Comparison of ENCODE assay signal across 8 cellular contexts in the genomic region with DNA sequence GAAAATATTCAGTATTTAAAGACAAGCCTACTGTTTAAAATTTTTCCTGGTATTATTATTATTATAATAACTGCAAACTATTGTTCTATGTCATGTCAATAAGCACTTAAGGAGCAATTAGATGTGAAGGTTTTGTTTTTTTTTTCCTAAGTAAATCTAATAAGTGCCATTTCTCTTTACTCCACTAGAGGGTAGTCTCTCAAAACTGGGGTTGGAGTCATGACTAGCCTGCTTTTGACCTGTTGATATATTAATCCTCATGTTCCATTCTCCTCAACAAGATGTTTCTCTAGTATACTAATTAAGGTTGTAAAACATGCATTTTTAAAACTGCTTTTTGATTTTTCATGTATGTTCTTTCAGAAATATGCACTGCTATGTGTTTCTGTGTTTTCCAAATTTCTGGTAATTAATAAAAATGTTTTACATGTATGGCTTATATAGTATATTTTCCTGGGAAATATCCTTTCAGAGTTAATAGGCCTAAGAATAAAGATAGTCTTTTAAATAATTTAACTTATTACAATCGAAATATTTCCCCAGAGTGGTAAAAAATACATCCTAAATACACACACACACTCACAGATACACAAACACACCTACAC. TPM values are rescaled to one million over a fixed set of nuclear protein-coding genes. Genes with fewer than 3 reads are reported as not detected.
DNase-seq lines count a peak whose midpoint lies in the region; ATAC-seq lines count a peak whose summit lies in the region.

No MANE protein-coding gene starts in this region.

- ATAC-seq in HG02610 (IDR thresholded peaks at IDR 0.05; ENCODE audit: unreplicated experiment): peak; percentile 25
- peak; percentile 61 to 71 for ATAC-seq in left cardiac atrium

- peaks cover 37% of the 10 kb centered on the region for H3K36me3 Mint-ChIP-seq in activated CD4-positive, alpha-beta T cell treated with anti-CD3 and anti-CD28 coated beads, Interleukin-2, amount 10 ng/mL, durations not matched to agents 24 days and 14 days (ENCODE audit: low read depth)
- peaks cover 40% of the 10 kb centered on the region for H3K36me3 Mint-ChIP-seq in activated T-helper 1 cell treated with anti-CD3 and anti-CD28 coated beads, Interleukin-12 subunit alpha, Interleukin-12 subunit beta, Interleukin-2, Interleukin-4 antibody, amounts not matched to agents 30 ng/mL and 10 ng/mL and 1 ng/mL, durations not matched to agents 14 hours and 24 hours and 36 hours (ENCODE audit: low read depth)

- DNase-seq in activated CD4-positive, alpha-beta T cell treated with anti-CD3 and anti-CD28 coated beads, Interleukin-2, amount 10 ng/mL, durations not matched to agents 24 days and 14 days: no peak
- no peak for DNase-seq in activated CD4-positive, alpha-beta T cell treated with anti-CD3 and anti-CD28 coated beads, Interleukin-2, amount 50 U/mL, for 4 hours
- DNase-seq in NCI-H2107 treated with DMSO at 0.1 percent for 48 hours (lab: John Stamatoyannopoulos, UW; ENCODE audit: unreplicated experiment) (peak; percentile 85), left cardiac atrium (no peak), superior temporal gyrus (ENCODE audit: extremely low spot score) (peak; percentile 82)
- no peak for DNase-seq in activated T-helper 1 cell treated with anti-CD3 and anti-CD28 coated beads, Interleukin-12 subunit alpha, Interleukin-12 subunit beta, Interleukin-2, Interleukin-4 antibody, amounts not matched to agents 30 ng/mL and 10 ng/mL and 1 ng/mL, durations not matched to agents 14 hours and 24 hours and 36 hours (ENCODE audit: low spot score)
- no peak for DNase-seq in activated CD4-positive, CD25-positive, alpha-beta regulatory T cell (lab: John Stamatoyannopoulos, UW)

- intact Hi-C loops in activated CD4-positive, alpha-beta T cell treated with anti-CD3 and anti-CD28 coated beads, Interleukin-2, amount 10 ng/mL, durations not matched to agents 24 days and 14 days (cut with micrococcal nuclease): loop anchor here (1.0 to 5.0 kb wide), 8 partner anchors 13 to 647 kb away; a partner anchor contains a TSS
- intact Hi-C loops in activated T-helper 1 cell treated with anti-CD3 and anti-CD28 coated beads, Interleukin-12 subunit alpha, Interleukin-12 subunit beta, Interleukin-2, Interleukin-4 antibody, amounts not matched to agents 30 ng/mL and 10 ng/mL and 1 ng/mL, durations not matched to agents 14 hours and 24 hours and 36 hours (cut with micrococcal nuclease): loop anchor here (1.0 to 10.0 kb wide), 9 partner anchors 8 to 647 kb away; a partner anchor contains a TSS
- intact Hi-C loops in left cardiac atrium (cut with DNase I): loop anchor here (5.0 to 10.0 kb wide), 5 partner anchors 105 to 1245 kb away; no protein-coding TSS in a partner anchor

- H3K27ac Mint-ChIP-seq in activated CD4-positive, alpha-beta T cell treated with anti-CD3 and anti-CD28 coated beads, Interleukin-2, amount 10 ng/mL, durations not matched to agents 24 days and 14 days: peak overlapping the region; percentile 23
- no peak overlapping the region for H3K27ac Mint-ChIP-seq in activated T-helper 1 cell treated with anti-CD3 and anti-CD28 coated beads, Interleukin-12 subunit alpha, Interleukin-12 subunit beta, Interleukin-2, Interleukin-4 antibody, amounts not matched to agents 30 ng/mL and 10 ng/mL and 1 ng/mL, durations not matched to agents 14 hours and 24 hours and 36 hours

- peaks cover 52% of the 10 kb centered on the region for H3K4me1 Mint-ChIP-seq in activated CD4-positive, alpha-beta T cell treated with anti-CD3 and anti-CD28 coated beads, Interleukin-2, amount 10 ng/mL, durations not matched to agents 24 days and 14 days
- peaks cover 85% of the 10 kb centered on the region for H3K4me1 Mint-ChIP-seq in activated T-helper 1 cell treated with anti-CD3 and anti-CD28 coated beads, Interleukin-12 subunit alpha, Interleukin-12 subunit beta, Interleukin-2, Interleukin-4 antibody, amounts not matched to agents 30 ng/mL and 10 ng/mL and 1 ng/mL, durations not matched to agents 14 hours and 24 hours and 36 hours (ENCODE audit: low read depth)

- H3K27me3 Mint-ChIP-seq in activated CD4-positive, alpha-beta T cell treated with anti-CD3 and anti-CD28 coated beads, Interleukin-2, amount 10 ng/mL, durations not matched to agents 24 days and 14 days: peaks cover 2% of the 10 kb centered on the region
- no peaks in the 10 kb centered on the region for H3K27me3 Mint-ChIP-seq in activated T-helper 1 cell treated with anti-CD3 and anti-CD28 coated beads, Interleukin-12 subunit alpha, Interleukin-12 subunit beta, Interleukin-2, Interleukin-4 antibody, amounts not matched to agents 30 ng/mL and 10 ng/mL and 1 ng/mL, durations not matched to agents 14 hours and 24 hours and 36 hours (ENCODE audit: insufficient read depth)

- H3K4me3 Mint-ChIP-seq in activated CD4-positive, alpha-beta T cell treated with anti-CD3 and anti-CD28 coated beads, Interleukin-2, amount 10 ng/mL, durations not matched to agents 24 days and 14 days: peak overlapping the region; percentile 93
- H3K4me3 Mint-ChIP-seq in activated T-helper 1 cell treated with anti-CD3 and anti-CD28 coated beads, Interleukin-12 subunit alpha, Interleukin-12 subunit beta, Interleukin-2, Interleukin-4 antibody, amounts not matched to agents 30 ng/mL and 10 ng/mL and 1 ng/mL, durations not matched to agents 14 hours and 24 hours and 36 hours: peak overlapping the region; percentile 93

- H3K9me3 Mint-ChIP-seq in activated CD4-positive, alpha-beta T cell treated with anti-CD3 and anti-CD28 coated beads, Interleukin-2, amount 10 ng/mL, durations not matched to agents 24 days and 14 days: peaks cover 3% of the 10 kb centered on the region
- peaks cover 4% of the 10 kb centered on the region for H3K9me3 Mint-ChIP-seq in activated T-helper 1 cell treated with anti-CD3 and anti-CD28 coated beads, Interleukin-12 subunit alpha, Interleukin-12 subunit beta, Interleukin-2, Interleukin-4 antibody, amounts not matched to agents 30 ng/mL and 10 ng/mL and 1 ng/mL, durations not matched to agents 14 hours and 24 hours and 36 hours

RNA-seq across cellular contexts. Expression of a gene that starts 1.0 kb away (rescaled TPM):
- 53.4 and 56.5 TPM in 2 replicates for total RNA-seq in activated CD4-positive, alpha-beta T cell treated with anti-CD3 and anti-CD28 coated beads, Interleukin-2, amount 10 ng/mL, durations not matched to agents 24 days and 14 days
- 57.3 and 61.5 TPM in 2 replicates for total RNA-seq in activated T-helper 1 cell treated with anti-CD3 and anti-CD28 coated beads, Interleukin-12 subunit alpha, Interleukin-12 subunit beta, Interleukin-2, Interleukin-4 antibody, amounts not matched to agents 30 ng/mL and 10 ng/mL and 1 ng/mL, durations not matched to agents 14 hours and 24 hours and 36 hours
- total RNA-seq in left cardiac atrium: 10 to 100 TPM in 1 of 2 donors, 1 to 10 TPM in 1; 9.9 to 49.9 TPM

Comparison
In these comparisons a context has a peak if more than half of its experiments do, and no peak if none do; other contexts are left out.
1. DNase-seq: peak in NCI-H2107 treated with DMSO at 0.1 percent for 48 hours (single experiment) and superior temporal gyrus (single experiment); none in activated CD4-positive, alpha-beta T cell treated with anti-CD3 and anti-CD28 coated beads, Interleukin-2, amount 10 ng/mL, durations not matched to agents 24 days and 14 days (single experiment), activated CD4-positive, alpha-beta T cell treated with anti-CD3 and anti-CD28 coated beads, Interleukin-2, amount 50 U/mL, for 4 hours (0 of 2), activated T-helper 1 cell treated with anti-CD3 and anti-CD28 coated beads, Interleukin-12 subunit alpha, Interleukin-12 subunit beta, Interleukin-2, Interleukin-4 antibody, amounts not matched to agents 30 ng/mL and 10 ng/mL and 1 ng/mL, durations not matched to agents 14 hours and 24 hours and 36 hours (single experiment), left cardiac atrium (single experiment) and activated CD4-positive, CD25-positive, alpha-beta regulatory T cell (0 of 4).